ENCODE assay signal across 16 cellular contexts in the genomic region with DNA sequence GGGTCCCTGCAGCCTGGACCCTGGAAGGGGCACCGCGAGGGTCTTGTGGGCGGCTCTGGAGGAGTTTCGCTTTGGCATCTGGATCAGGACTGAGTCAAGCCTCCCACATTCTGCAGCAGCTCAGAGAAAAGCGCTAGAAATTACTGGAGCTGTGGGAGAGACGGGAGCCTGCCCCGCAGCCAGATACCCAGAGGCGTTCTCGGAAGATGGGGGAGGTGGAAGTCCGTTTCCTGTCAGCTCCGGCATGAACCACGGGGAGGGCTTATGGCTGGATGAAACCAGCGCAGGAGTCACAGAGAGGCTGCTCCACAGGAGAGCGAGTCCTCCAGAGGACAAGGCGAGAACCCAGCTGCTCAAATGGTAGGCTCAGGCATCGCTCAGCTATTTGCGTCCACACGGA.
A peak's percentile ranks its signal among the peaks of the same experiment; 100 is the strongest.
DNase-seq lines count a peak whose midpoint lies in the region; ATAC-seq lines count a peak whose summit lies in the region.
"Had no signal": no experiment of that assay in that cellular context is flagged by ENCODE, and none has a peak within 500 bp of the region (broad histone marks: within the 10 kb centered on the region; RNA-seq: fewer than 3 reads in every experiment).

No MANE protein-coding gene starts in this region.

- intact Hi-C loops in left cardiac atrium (cut with DNase I) (no loop called here), left ventricle myocardium superior (cut with micrococcal nuclease) (loop anchor here (10.0 kb wide), 2 partner anchors 68 to 682 kb away; no protein-coding TSS in a partner anchor), head of caudate nucleus (cut with DNase I) (no loop called here), posterior cingulate gyrus (cut with DNase I) (no loop called here)

- DNase-seq in left cardiac atrium: no peak
- no peak for DNase-seq in left ventricle myocardium superior
- DNase-seq in head of caudate nucleus: peak in 34 of 42 donors; percentile 16 to 80 (median 44)
- DNase-seq in posterior cingulate gyrus: peak in 8 of 10 donors; percentile 42 to 94 (median 57)
- DNase-seq in activated CD4-positive, alpha-beta T cell treated with anti-CD3 and anti-CD28 coated beads for 1 hour: no peak
- no peak for DNase-seq in NAMALWA (ENCODE audit: low spot score)
- DNase-seq: GM23248, NCI-H1092, NCI-H187 treated with DMSO at 0.1 percent for 48 hours, NCI-H2171, NCI-H446 treated with DMSO at 0.1 percent for 48 hours, NCI-H774, SHP77 treated with DMSO at 0.1 percent for 48 hours had no signal

- peak; percentile 50 to 57 for ATAC-seq in left cardiac atrium
- no peak for ATAC-seq in left ventricle myocardium superior
- no peak for ATAC-seq in GM19397 (IDR thresholded peaks at IDR 0.05; ENCODE audit: unreplicated experiment)
- no peak for ATAC-seq in HG03520 (IDR thresholded peaks at IDR 0.05; ENCODE audit: unreplicated experiment)
- ATAC-seq: K562 had no signal

Comparison
In these comparisons a context has a peak if more than half of its experiments do, and no peak if none do; other contexts are left out.
1. ATAC-seq: peak in left cardiac atrium (2 of 2); none in left ventricle myocardium superior (single experiment), GM19397 (single experiment) and HG03520 (single experiment).
2. DNase-seq: peak in head of caudate nucleus (34 of 42) and posterior cingulate gyrus (8 of 10); none in left cardiac atrium (single experiment), left ventricle myocardium superior (single experiment), activated CD4-positive, alpha-beta T cell treated with anti-CD3 and anti-CD28 coated beads for 1 hour (single experiment) and NAMALWA (single experiment).